ENCODE assay signal across 8 cellular contexts in genomic region chr2:62660087-62660486, GRCh38. TPM values are rescaled to one million over a fixed set of nuclear protein-coding genes. Genes with fewer than 3 reads are reported as not detected.
DNase-seq lines count a peak whose midpoint lies in the region; ATAC-seq, FAIRE-seq and TF ChIP-seq lines count a peak whose summit lies in the region.

No MANE protein-coding gene starts in this region.

- no peak overlapping the region for H3K27ac ChIP-seq in psoas muscle

- H3K4me3 ChIP-seq in psoas muscle = no peak overlapping the region

- peaks cover 19% of the 10 kb centered on the region for H3K4me1 ChIP-seq in psoas muscle

- ATAC-seq in GM18498 (IDR thresholded peaks at IDR 0.05; ENCODE audit: unreplicated experiment) (peak; percentile 84), GM21576 (IDR thresholded peaks at IDR 0.05; ENCODE audit: unreplicated experiment) (peak; percentile 86), HG03432 (IDR thresholded peaks at IDR 0.05; ENCODE audit: unreplicated experiment) (peak; percentile 81), psoas muscle (no peak)

- H3K27me3 ChIP-seq in psoas muscle (ENCODE audit: insufficient read depth in 3 of 3, low read length in 2 of 3) = no peaks in the 10 kb centered on the region

- H3K9me3 ChIP-seq in psoas muscle = no peaks in the 10 kb centered on the region

- FAIRE-seq in islet of Langerhans (lab: Jason Lieb, UNC) = peak; percentile 89

- WGBS in psoas muscle, 3 donors = 27 to 38% (median 38%) methylated on average over 2 of the region's 2 CpGs

- no peaks in the 10 kb centered on the region for H3K36me3 ChIP-seq in psoas muscle (ENCODE audit: insufficient read depth in 1 of 2, low read depth in 1 of 2)

- intact Hi-C loops in psoas muscle (cut with DNase I) = no loop called here

- TF ChIP-seq CTCF in psoas muscle (IDR thresholded peaks at IDR 0.05) = no peak

- DNase-seq in GOT3 (lab: John Stamatoyannopoulos, UW) = no peak
- no peak for DNase-seq in iPS-NIHi7 (ENCODE audit: extremely low spot score)
- no peak for DNase-seq in psoas muscle
- no peak for DNase-seq in OCI-M1 (lab: John Stamatoyannopoulos, UW)

RNA-seq across cellular contexts. Expression of gene EHBP1, which starts 45.4 kb away (rescaled TPM):
- 10 to 100 TPM; 14.3 to 20.2 (median 16.9) TPM for total RNA-seq in psoas muscle
- polyA plus RNA-seq in psoas muscle = 10 to 100 TPM in 1 of 3 donors, 1 to 10 TPM in 2; 3.9 to 10.1 (median 5.2) TPM

Comparison
In these comparisons a context has a peak if more than half of its experiments do, and no peak if none do; other contexts are left out.
1. ATAC-seq: peak in GM18498 (single experiment), GM21576 (single experiment) and HG03432 (single experiment); none in psoas muscle (0 of 4).